In genomic region chr11:111177037-111177988, GRCh38 we compare ENCODE assay signal across 7 cellular contexts.
DNase-seq lines count a peak whose midpoint lies in the region; ATAC-seq and TF ChIP-seq lines count a peak whose summit lies in the region.

No MANE protein-coding gene starts in this region.

- CTCF ChIA-PET in SK-N-SH (lab: Yijun Ruan, JAX): no interaction called here

- peak; percentile 66 for ATAC-seq in GM19035 (IDR thresholded peaks at IDR 0.05; ENCODE audit: unreplicated experiment)
- ATAC-seq in HG02884 (IDR thresholded peaks at IDR 0.05; ENCODE audit: unreplicated experiment): peak; percentile 70

- 30 to 44% (median 37%) methylated on average over 1 of the region's 1 CpG for WGBS in spleen, 5 donors
- 79% methylated on average over 1 of the region's 1 CpG for WGBS in SK-N-SH (ENCODE audit: low lambda C conversion rate)

- H3K9me3 Mint-ChIP-seq in neural progenitor cell: no peaks in the 10 kb centered on the region

- DNase-seq in NAMALWA (ENCODE audit: low spot score) (peak; percentile 77), spleen (no peak), neural progenitor cell (ENCODE audit: low spot score) (no peak), SK-N-SH (no peak)
- no peak for DNase-seq in activated naive CD4-positive, alpha-beta T cell (lab: John Stamatoyannopoulos, UW)

- H3K27me3 ChIP-seq in spleen (replicated peaks in 1 of 7) (no peaks in the 10 kb centered on the region), neural progenitor cell (no peaks in the 10 kb centered on the region), SK-N-SH (ENCODE audit: insufficient read depth) (no peaks in the 10 kb centered on the region)

- intact Hi-C loops in spleen (cut with DNase I; ENCODE audit: low total_unique reads): no loop called here

- TF ChIP-seq POLR2A in spleen (IDR thresholded peaks at IDR 0.05): no peak

- no peaks in the 10 kb centered on the region for H3K9me3 ChIP-seq in spleen
- no peaks in the 10 kb centered on the region for H3K9me3 ChIP-seq in neural progenitor cell (ENCODE audit: low read depth)
- no peaks in the 10 kb centered on the region for H3K9me3 ChIP-seq in SK-N-SH

- H3K79me2 ChIP-seq in neural progenitor cell (ENCODE audit: low read depth): no peaks in the 10 kb centered on the region
- H3K79me2 ChIP-seq in SK-N-SH (ENCODE audit: insufficient read depth): no peaks in the 10 kb centered on the region

- TF ChIP-seq CTCF in spleen (IDR thresholded peaks at IDR 0.05 in 8 of 11, conservative IDR thresholded peaks at IDR 0.05 in 3 of 11) (no peak), neural progenitor cell (IDR thresholded peaks at IDR 0.05) (no peak), SK-N-SH (IDR thresholded peaks at IDR 0.05) (no peak)

- no peak overlapping the region for H3K27ac Mint-ChIP-seq in neural progenitor cell

- H3K9ac ChIP-seq in neural progenitor cell: no peak overlapping the region
- no peak overlapping the region for H3K9ac ChIP-seq in SK-N-SH

- H3F3A ChIP-seq in neural progenitor cell (ENCODE audit: low read depth) (no peaks in the 10 kb centered on the region), SK-N-SH (replicated peaks; ENCODE audit: insufficient read depth) (no peaks in the 10 kb centered on the region)

- H3K9me2 ChIP-seq in SK-N-SH: no peaks in the 10 kb centered on the region

- H4K20me1 ChIP-seq in neural progenitor cell (ENCODE audit: low read depth) (no peaks in the 10 kb centered on the region), SK-N-SH (ENCODE audit: insufficient read depth) (no peaks in the 10 kb centered on the region)

- H2AFZ ChIP-seq in neural progenitor cell (replicated peaks) (no peak overlapping the region), SK-N-SH (ENCODE audit: low read depth) (no peak overlapping the region)

- H3K4me1 Mint-ChIP-seq in neural progenitor cell: peaks cover 6% of the 10 kb centered on the region

- POLR2A ChIA-PET in SK-N-SH (lab: Yijun Ruan, JAX): no interaction called here

- no peaks in the 10 kb centered on the region for H3K27me3 Mint-ChIP-seq in neural progenitor cell (ENCODE audit: insufficient read depth, low read depth)

- no peaks in the 10 kb centered on the region for H3K36me3 Mint-ChIP-seq in neural progenitor cell

- H3K4me3 Mint-ChIP-seq in neural progenitor cell: no peak overlapping the region

- TF ChIP-seq RAD21 in SK-N-SH (IDR thresholded peaks at IDR 0.05; ENCODE audit: low read length): no peak

- no peak overlapping the region for H3K4me3 ChIP-seq in spleen
- no peak overlapping the region for H3K4me3 ChIP-seq in neural progenitor cell
- no peak overlapping the region for H3K4me3 ChIP-seq in SK-N-SH (ENCODE audit: low read depth in 2 of 2, low read length in 1 of 2)

- H3K4me1 ChIP-seq in spleen: peaks cover 8 to 47% (median 23%) of the 10 kb centered on the region in 6 donors
- no peaks in the 10 kb centered on the region for H3K4me1 ChIP-seq in neural progenitor cell
- no peaks in the 10 kb centered on the region for H3K4me1 ChIP-seq in SK-N-SH (ENCODE audit: control insufficient read depth in 1 of 2, insufficient read depth in 2 of 2, low read depth in 1 of 2, low read length in 1 of 2)

- H3K4me2 ChIP-seq in neural progenitor cell: no peak overlapping the region
- no peak overlapping the region for H3K4me2 ChIP-seq in SK-N-SH

- H3K27ac ChIP-seq in spleen (peak overlapping the region; percentile 8 to 86 (median 71)), neural progenitor cell (no peak overlapping the region), SK-N-SH (ENCODE audit: low read depth in 2 of 2, low read length in 1 of 2) (no peak overlapping the region)

- no peak for TF ChIP-seq EP300 in SK-N-SH (IDR thresholded peaks at IDR 0.05; ENCODE audit: borderline replicate concordance in 1 of 2, low read depth in 1 of 2, low read length in 1 of 2)

- no peaks in the 10 kb centered on the region for H3K36me3 ChIP-seq in spleen
- H3K36me3 ChIP-seq in neural progenitor cell: no peaks in the 10 kb centered on the region
- no peaks in the 10 kb centered on the region for H3K36me3 ChIP-seq in SK-N-SH (replicated peaks in 1 of 2; ENCODE audit: control insufficient read depth in 1 of 2, insufficient read depth in 2 of 2, low read length in 1 of 2)

TF ChIP-seq in SK-N-SH, 30 proteins besides CTCF, POLR2A, EP300 and RAD21:
- TF ChIP-seq RXRA (IDR thresholded peaks at IDR 0.05; ENCODE audit: borderline replicate concordance, low read depth) (no peak), JUND (IDR thresholded peaks at IDR 0.05) (no peak), POLR2AphosphoS5 (IDR thresholded peaks at IDR 0.05; ENCODE audit: low read depth, low read length) (no peak), TAF1 (IDR thresholded peaks at IDR 0.05; ENCODE audit: borderline replicate concordance, low read depth, low read length) (no peak)

Comparison
In these comparisons a context has a peak if more than half of its experiments do, and no peak if none do; other contexts are left out.
1. H3K27ac ChIP-seq: peak in spleen (8 of 8); none in neural progenitor cell (single experiment) and SK-N-SH (0 of 2).